8 cellular contexts compared by ENCODE assay signal in the genomic region with DNA sequence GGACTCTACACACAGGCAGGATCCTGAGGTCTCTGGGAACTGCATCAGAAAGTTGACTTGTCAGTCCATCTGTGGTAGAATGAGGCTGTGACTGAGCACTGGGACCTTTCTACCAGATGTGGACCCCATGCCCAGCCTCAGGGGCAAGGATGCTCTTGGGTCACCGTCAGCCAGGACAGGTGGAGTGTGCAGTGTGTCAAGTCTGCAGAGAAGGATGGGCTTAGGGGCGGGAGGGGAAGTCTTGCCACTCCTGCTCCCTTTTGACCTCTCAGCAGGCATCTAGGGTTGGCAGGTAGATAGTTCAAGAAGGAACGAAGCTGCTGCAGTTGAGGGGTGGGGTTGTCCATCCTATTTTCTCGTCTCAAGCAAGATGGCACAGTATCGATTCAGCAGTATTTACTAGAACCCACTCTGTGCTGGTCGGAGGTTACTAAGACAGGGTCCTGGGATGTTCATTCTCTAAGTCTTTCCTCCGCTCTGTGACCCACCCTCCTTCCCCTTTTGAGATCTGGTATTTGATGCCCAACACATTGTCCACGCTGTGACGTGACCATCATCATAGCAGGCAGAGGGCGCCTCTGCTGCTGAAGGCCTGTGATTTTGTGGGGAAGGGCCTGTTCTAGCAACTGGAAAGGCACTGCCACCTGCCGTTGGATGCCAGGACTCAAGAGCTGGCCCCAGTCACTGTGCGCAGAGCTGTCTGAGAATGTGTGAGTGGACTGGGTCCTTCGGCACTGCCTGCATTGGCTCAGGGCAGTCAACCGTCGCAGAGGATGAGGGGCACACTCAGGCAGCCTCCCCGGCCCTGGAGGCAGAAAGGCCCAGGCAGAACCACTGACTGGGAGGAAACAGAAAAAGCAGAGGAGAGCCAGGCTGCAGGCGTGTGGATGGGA. TPM values are rescaled to one million over a fixed set of nuclear protein-coding genes. Genes with fewer than 3 reads are reported as not detected.
A peak's percentile ranks its signal among the peaks of the same experiment; 100 is the strongest.
DNase-seq lines count a peak whose midpoint lies in the region; ATAC-seq, FAIRE-seq and TF ChIP-seq lines count a peak whose summit lies in the region.

No MANE protein-coding gene starts in this region.

- H3K27ac ChIP-seq in A549 (peak overlapping the region; percentile 27 to 73; a peak in 5 of 6 replicates), VCaP (peak overlapping the region; percentile 37)

- H3K4me3 ChIP-seq in A549, result no peak overlapping the region

- peaks cover 16% of the 10 kb centered on the region for H3K4me1 ChIP-seq in A549

- no peak overlapping the region for H3K4me2 ChIP-seq in A549

- 44% methylated on average over 17 of the region's 17 CpGs for WGBS in A549 (ENCODE audit: missing lambda C conversion rate)

- no peaks in the 10 kb centered on the region for H3K9me3 ChIP-seq in A549

- CTCF ChIA-PET in A549 (lab: Yijun Ruan, JAX), result interaction anchor here (0.6 to 28.5 kb wide), 47 partner anchors 11 to 582 kb away, joined by 3 to 1229 read pairs (median 5); a partner anchor contains a TSS

- TF ChIP-seq RAD21 in A549 (conservative IDR thresholded peaks at IDR 0.05 in 1 of 2, IDR thresholded peaks at IDR 0.05 in 1 of 2), result peak; percentile 95 to 98

- TF ChIP-seq CTCF in A549 (IDR thresholded peaks at IDR 0.05), result peak; percentile 99
- peak; percentile 48 for TF ChIP-seq CTCF in GM12873 (IDR thresholded peaks at IDR 0.05; ENCODE audit: insufficient read depth, low read depth, low read length, missing control alignments)
- TF ChIP-seq CTCF in VCaP (conservative IDR thresholded peaks at IDR 0.05), result peak; percentile 97

- peak; percentile 70 to 93 for ATAC-seq in A549
- no peak for ATAC-seq in HG02981 (IDR thresholded peaks at IDR 0.05; ENCODE audit: unreplicated experiment)
- no peak for ATAC-seq in HG02884 (IDR thresholded peaks at IDR 0.05; ENCODE audit: unreplicated experiment)

- TF ChIP-seq POLR2A in A549 (IDR thresholded peaks at IDR 0.05; ENCODE audit: low read length), result no peak

- FAIRE-seq in A549 (lab: Jason Lieb, UNC), result peak; percentile 99

- TF ChIP-seq EP300 in A549 (IDR thresholded peaks at IDR 0.05), result no peak

- POLR2A ChIA-PET in A549 (lab: Yijun Ruan, JAX), result interaction anchor here (0.6 to 2.2 kb wide), 7 partner anchors 24 to 84 kb away, joined by 3 to 13 read pairs (median 6); a partner anchor contains a TSS

- DNase-seq in A549 (ENCODE audit: low read depth in 1 of 2, low spot score in 1 of 2), result peak; percentile 94 to 95
- DNase-seq in NCI-H2171 (lab: John Stamatoyannopoulos, UW), result peak; percentile 68
- DNase-seq in epidermal melanocyte (ENCODE audit: insufficient read length, low spot score), result peak; percentile 39
- DNase-seq in midbrain (lab: John Stamatoyannopoulos, UW), result peak; percentile 82

TF ChIP-seq in A549, 52 proteins besides CTCF, POLR2A, EP300 and RAD21:
- TF ChIP-seq CHD4 (IDR thresholded peaks at IDR 0.05; ENCODE audit: borderline replicate concordance) (no peak), ESRRA (IDR thresholded peaks at IDR 0.05; ENCODE audit: borderline replicate concordance, low read length) (0 out of 2 replicates have a peak, but pooled peaks have one; percentile 34), GATA3 (IDR thresholded peaks at IDR 0.05; ENCODE audit: borderline replicate concordance) (0 out of 2 replicates have a peak, but pooled peaks have one; percentile 28), POLR2AphosphoS2 (conservative IDR thresholded peaks at IDR 0.05; ENCODE audit: low read length) (no peak), RCOR1 (IDR thresholded peaks at IDR 0.05; ENCODE audit: low read depth, low read length) (0 out of 2 replicates have a peak, but pooled peaks have one; percentile 35), HOXA7 (CRISPR knock-in tag; IDR thresholded peaks at IDR 0.05) (no peak), NFE2L2 (conservative IDR thresholded peaks at IDR 0.05; ENCODE audit: low read length) (no peak), ZC3H11A (IDR thresholded peaks at IDR 0.05) (no peak), JUN (IDR thresholded peaks at IDR 0.05) (peak in 1 of 2 experiments; percentile 19; a peak in 3 of 5 replicates), FOSL2 (IDR thresholded peaks at IDR 0.05) (no peak), FOSL2 (CRISPR knock-in tag; IDR thresholded peaks at IDR 0.05) (no peak), SMC3 (IDR thresholded peaks at IDR 0.05) (peak; percentile 98)
- TF ChIP-seq, protein P1, sequence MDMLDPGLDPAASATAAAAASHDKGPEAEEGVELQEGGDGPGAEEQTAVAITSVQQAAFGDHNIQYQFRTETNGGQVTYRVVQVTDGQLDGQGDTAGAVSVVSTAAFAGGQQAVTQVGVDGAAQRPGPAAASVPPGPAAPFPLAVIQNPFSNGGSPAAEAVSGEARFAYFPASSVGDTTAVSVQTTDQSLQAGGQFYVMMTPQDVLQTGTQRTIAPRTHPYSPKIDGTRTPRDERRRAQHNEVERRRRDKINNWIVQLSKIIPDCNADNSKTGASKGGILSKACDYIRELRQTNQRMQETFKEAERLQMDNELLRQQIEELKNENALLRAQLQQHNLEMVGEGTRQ (IDR thresholded peaks at IDR 0.05), result no peak
- TF ChIP-seq, protein P2, sequence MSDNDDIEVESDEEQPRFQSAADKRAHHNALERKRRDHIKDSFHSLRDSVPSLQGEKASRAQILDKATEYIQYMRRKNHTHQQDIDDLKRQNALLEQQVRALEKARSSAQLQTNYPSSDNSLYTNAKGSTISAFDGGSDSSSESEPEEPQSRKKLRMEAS (IDR thresholded peaks at IDR 0.05), result peak; percentile 81

RNA-seq across cellular contexts. Expression of a gene that starts 23.2 kb away (rescaled TPM):
- polyA plus RNA-seq in A549 (2011; rRNA removed), result 222 and 239 TPM in 2 replicates
- 142 and 173 TPM in 2 replicates for polyA plus RNA-seq in A549 (2012; cell fraction: cytosol; rRNA removed)
- 254 and 311 TPM in 2 replicates for polyA plus RNA-seq in A549 (2012; cell fraction: nucleus; rRNA removed)
- 105 to 117 TPM (median 112 TPM) in 3 replicates for polyA plus RNA-seq in A549 (2017; fragmentation: RNase III; extraction: RNeasy Plus Mini Kit Qiagen cat#74134 plus additional on column Dnase treatment)
- 186 and 187 TPM in 2 replicates for polyA minus RNA-seq in A549 (2011; rRNA and poly(A)+ RNA removed)

RNA-seq across cellular contexts. Expression of a gene that starts 31.1 kb away (rescaled TPM):
- polyA plus RNA-seq in A549 (2011; rRNA removed) (43.4 and 53.9 TPM in 2 replicates), A549 (2017; fragmentation: RNase III; extraction: RNeasy Plus Mini Kit Qiagen cat#74134 plus additional on column Dnase treatment) (24.5 to 28.0 TPM (median 27.7 TPM) in 3 replicates)
- 36.6 and 40.3 TPM in 2 replicates for polyA plus RNA-seq in A549 (2012; cell fraction: cytosol; rRNA removed)
- 22.8 and 27.9 TPM in 2 replicates for polyA plus RNA-seq in A549 (2012; cell fraction: nucleus; rRNA removed)
- polyA minus RNA-seq in A549 (2011; rRNA and poly(A)+ RNA removed), result 79.0 and 91.9 TPM in 2 replicates

RNA-seq across cellular contexts. Expression of a gene that starts 50.7 kb away (rescaled TPM):
- polyA plus RNA-seq in A549 (2011; rRNA removed), result 210 and 269 TPM in 2 replicates
- 56.5 and 79.1 TPM in 2 replicates for polyA plus RNA-seq in A549 (2012; cell fraction: cytosol; rRNA removed)
- 68.7 and 90.7 TPM in 2 replicates for polyA plus RNA-seq in A549 (2012; cell fraction: nucleus; rRNA removed)
- polyA plus RNA-seq in A549 (2017; fragmentation: RNase III; extraction: RNeasy Plus Mini Kit Qiagen cat#74134 plus additional on column Dnase treatment), result 28.4 to 39.8 TPM (median 34.0 TPM) in 3 replicates
- 224 and 268 TPM in 2 replicates for polyA minus RNA-seq in A549 (2011; rRNA and poly(A)+ RNA removed)

Comparison
In these comparisons a context has a peak if more than half of its experiments do, and no peak if none do; other contexts are left out.
1. ATAC-seq: peak in A549 (2 of 2); none in HG02981 (single experiment) and HG02884 (single experiment).
2. DNase-seq: peak in every context shown above with its lines; median percentile 94 in A549; 82 in midbrain; 68 in NCI-H2171; 39 in epidermal melanocyte.
3. CTCF ChIP-seq: peak in every context shown above with its lines; median percentile 99 in A549; 97 in VCaP; 48 in GM12873.